ENCODE assay signal across 9 cellular contexts in genomic region chr3:177538743-177539730, GRCh38.
DNase-seq lines count a peak whose midpoint lies in the region; ATAC-seq lines count a peak whose summit lies in the region.
"Had no signal": no experiment of that assay in that cellular context is flagged by ENCODE, and none has a peak within 500 bp of the region (broad histone marks: within the 10 kb centered on the region; RNA-seq: fewer than 3 reads in every experiment).

No MANE protein-coding gene starts in this region.

- DNase-seq in Jurkat, Clone E6-1 (ENCODE audit: low read depth, low spot score) = peak; percentile 57
- DNase-seq in glomerular endothelial cell (ENCODE audit: extremely low read depth, low read depth, low spot score) (peak; percentile 16), OCI-M1 (lab: John Stamatoyannopoulos, UW) (no peak), left cardiac atrium (no peak), NCI-H446 (lab: John Stamatoyannopoulos, UW) (no peak)
- no peak for DNase-seq in stimulated activated CD8-positive, alpha-beta memory T cell treated with anti-CD3 and anti-CD28 coated beads, Interleukin-4, amount 100 ng/mL, for 48 hours

- no peak overlapping the region for H3K4me3 ChIP-seq in Jurkat, Clone E6-1 (ENCODE audit: low read length)
- H3K4me3 ChIP-seq: K562 had no signal

- intact Hi-C loops in left cardiac atrium (cut with DNase I) = no loop called here

- ATAC-seq in GM18502 (IDR thresholded peaks at IDR 0.05; ENCODE audit: poor library complexity, unreplicated experiment) (peak; percentile 94), GM21528 (IDR thresholded peaks at IDR 0.05; ENCODE audit: low FRiP score, unreplicated experiment) (peak; percentile 95), left cardiac atrium (no peak)
- ATAC-seq: K562 had no signal

Comparison
In these comparisons a context has a peak if more than half of its experiments do, and no peak if none do; other contexts are left out.
1. ATAC-seq: peak in GM18502 (single experiment) and GM21528 (single experiment); none in left cardiac atrium (0 of 2).
2. DNase-seq: peak in Jurkat, Clone E6-1 (single experiment) and glomerular endothelial cell (single experiment); none in OCI-M1 (single experiment), stimulated activated CD8-positive, alpha-beta memory T cell treated with anti-CD3 and anti-CD28 coated beads, Interleukin-4, amount 100 ng/mL, for 48 hours (single experiment), left cardiac atrium (single experiment) and NCI-H446 (0 of 2).